ENCODE assay signal across 8 cellular contexts in genomic region chrX:103254921-103255455, GRCh38. TPM values are rescaled to one million over a fixed set of nuclear protein-coding genes. Genes with fewer than 3 reads are reported as not detected.
DNase-seq lines count a peak whose midpoint lies in the region; ATAC-seq and TF ChIP-seq lines count a peak whose summit lies in the region.

Gene TCEAL8 (minus strand): TSS chrX:103255155. CDS start chrX:103253979, 1,176 bp downstream.

- TF ChIP-seq CTCF in GM10248 (IDR thresholded peaks at IDR 0.05; ENCODE audit: control extremely low read depth, extremely low read depth, low read depth, missing control alignments) (no peak), progenitor cell of endocrine pancreas (IDR thresholded peaks at IDR 0.05; ENCODE audit: unreplicated experiment) (no peak)

- DNase-seq in GM10248 (ENCODE audit: extremely low spot score) (peak; percentile 56), NCI-H1105 (lab: John Stamatoyannopoulos, UW) (peak; percentile 80), T-helper 1 cell (peak; percentile 12 to 67 (median 44)), left ventricle myocardium superior (peak; percentile 86), progenitor cell of endocrine pancreas (ENCODE audit: low spot score, unreplicated experiment) (no peak), ureter (ENCODE audit: low spot score) (peak; percentile 80)

- CTCF ChIA-PET in GM10248 (lab: Yijun Ruan, JAX): interaction anchor here (1.0 kb wide), 1 partner anchor 44 kb away, joined by 3 read pairs; no protein-coding TSS in a partner anchor

- H3K27ac ChIP-seq in angular gyrus (ENCODE audit: low read depth, low read length): peak within 1 kb of the TSS; percentile 88

- peak; percentile 99 for ATAC-seq in HG02623 (IDR thresholded peaks at IDR 0.05; ENCODE audit: unreplicated experiment)
- peak; percentile 99 for ATAC-seq in left ventricle myocardium superior

- peaks cover 39% of the 10 kb centered on the region for H3K4me1 Mint-ChIP-seq in progenitor cell of endocrine pancreas (ENCODE audit: low read depth)

- POLR2A ChIA-PET in GM10248 (lab: Yijun Ruan, JAX): interaction anchor here (0.5 kb wide), 1 partner anchor 413 kb away, joined by 4 read pairs; no protein-coding TSS in a partner anchor

- peak within 1 kb of the TSS; percentile 89 for H3K4me3 Mint-ChIP-seq in progenitor cell of endocrine pancreas (ENCODE audit: low read depth)

- H3K9me3 Mint-ChIP-seq in progenitor cell of endocrine pancreas (ENCODE audit: low read depth): peaks cover 8% of the 10 kb centered on the region

- intact Hi-C loops in left ventricle myocardium superior (cut with micrococcal nuclease): no loop called here

- no peaks in the 10 kb centered on the region for H3K27me3 Mint-ChIP-seq in progenitor cell of endocrine pancreas

- peak within 1 kb of the TSS; percentile 95 for H3K27ac Mint-ChIP-seq in progenitor cell of endocrine pancreas

- H3K36me3 Mint-ChIP-seq in progenitor cell of endocrine pancreas (ENCODE audit: insufficient read depth): peaks cover 5% of the 10 kb centered on the region

RNA-seq across cellular contexts. Expression of gene TCEAL8, which starts in this region (rescaled TPM):
- 37.5 TPM for total RNA-seq in left ventricle myocardium superior
- 65.1 and 71.0 TPM in 2 replicates for total RNA-seq in progenitor cell of endocrine pancreas
- total RNA-seq in ureter: 54.7 TPM
